In the genomic region with DNA sequence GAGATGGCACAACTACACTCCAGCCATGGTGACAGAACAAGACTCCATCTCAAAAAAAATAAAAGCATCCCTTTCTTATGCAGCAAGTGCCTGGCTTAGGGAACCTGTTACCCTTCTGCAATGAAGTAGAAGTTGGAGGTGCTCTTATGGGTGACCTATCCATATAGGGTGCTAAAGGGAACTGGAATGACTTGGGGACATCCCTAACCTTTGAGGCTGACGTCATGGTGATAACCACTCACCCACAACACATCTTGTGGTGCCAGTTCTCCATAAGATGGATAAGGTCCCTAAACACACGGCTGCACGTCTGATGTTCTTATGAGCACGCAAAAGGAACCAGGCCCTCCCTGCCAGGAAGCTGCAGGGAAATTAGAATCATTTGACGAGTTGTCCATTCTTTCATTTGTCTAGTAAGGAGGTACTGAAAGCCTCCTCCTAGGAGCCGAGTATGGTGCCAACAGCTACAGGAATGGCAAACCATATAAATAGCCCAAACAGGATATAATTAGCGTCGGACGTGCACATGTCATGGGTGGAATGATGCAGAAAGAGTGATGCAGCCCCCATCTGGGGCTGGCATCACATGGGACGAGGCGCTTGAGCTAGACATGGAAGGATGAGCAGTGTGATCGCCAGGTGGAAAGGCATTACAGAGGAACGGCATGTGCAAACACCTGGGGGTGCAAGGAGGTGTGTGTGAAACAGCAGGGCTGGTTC, we compare ENCODE assay signal across 15 cellular contexts.
"Had no signal": no experiment of that assay in that cellular context is flagged by ENCODE, and none has a peak within 500 bp of the region (broad histone marks: within the 10 kb centered on the region; RNA-seq: fewer than 3 reads in every experiment).

No MANE protein-coding gene starts in this region.

- H3K4me1 ChIP-seq: parathyroid adenoma had no signal

- H3K9me3 ChIP-seq: body of pancreas, tibial artery had no signal

- H3K36me3 ChIP-seq: neural progenitor cell, tibial artery had no signal

- H3K79me2 ChIP-seq: parathyroid adenoma had no signal

- H2AFZ ChIP-seq: neural progenitor cell, parathyroid adenoma had no signal

- ATAC-seq: body of pancreas, left colon had no signal

- H3K4me3 ChIP-seq: body of pancreas, neural progenitor cell, tibial artery had no signal

- FAIRE-seq: small intestine had no signal

- H3K27me3 ChIP-seq: body of pancreas, neural progenitor cell had no signal

- H3K9ac ChIP-seq: neural progenitor cell, parathyroid adenoma had no signal

- H3K36me3 Mint-ChIP-seq: immature natural killer cell, neural progenitor cell had no signal

- H3K4me3 Mint-ChIP-seq: activated CD4-positive, alpha-beta T cell treated with anti-CD3 and anti-CD28 coated beads, Interleukin-2, amount 10 ng/mL, durations not matched to agents 24 days and 14 days; activated T-helper 1 cell treated with anti-CD3 and anti-CD28 coated beads, Interleukin-12 subunit alpha, Interleukin-12 subunit beta, Interleukin-2, Interleukin-4 antibody, amounts not matched to agents 30 ng/mL and 10 ng/mL and 1 ng/mL, durations not matched to agents 14 hours and 24 hours and 36 hours; immature natural killer cell; neural progenitor cell had no signal

- H3K4me1 Mint-ChIP-seq: immature natural killer cell had no signal

- H3K9me3 Mint-ChIP-seq: activated CD4-positive, alpha-beta T cell treated with anti-CD3 and anti-CD28 coated beads, Interleukin-2, amount 10 ng/mL, durations not matched to agents 24 days and 14 days; activated T-helper 1 cell treated with anti-CD3 and anti-CD28 coated beads, Interleukin-12 subunit alpha, Interleukin-12 subunit beta, Interleukin-2, Interleukin-4 antibody, amounts not matched to agents 30 ng/mL and 10 ng/mL and 1 ng/mL, durations not matched to agents 14 hours and 24 hours and 36 hours; immature natural killer cell; neural progenitor cell had no signal

- H3K4me2 ChIP-seq: neural progenitor cell had no signal

- H3K27ac ChIP-seq: neural progenitor cell, parathyroid adenoma, tibial artery had no signal

- DNase-seq: activated CD4-positive, alpha-beta T cell treated with anti-CD3 and anti-CD28 coated beads, Interleukin-2, amount 10 ng/mL, durations not matched to agents 24 days and 14 days; activated naive CD4-positive, alpha-beta T cell treated with anti-CD3 and anti-CD28 coated beads, Interleukin-2, amount 50 U/mL, for 16 hours; amniotic stem cell; body of pancreas; cerebellar nuclear complex; immature natural killer cell; left colon; mesenchymal stem cell; retina; T1000; tibial artery had no signal

- H3K27ac Mint-ChIP-seq: activated CD4-positive, alpha-beta T cell treated with anti-CD3 and anti-CD28 coated beads, Interleukin-2, amount 10 ng/mL, durations not matched to agents 24 days and 14 days; activated T-helper 1 cell treated with anti-CD3 and anti-CD28 coated beads, Interleukin-12 subunit alpha, Interleukin-12 subunit beta, Interleukin-2, Interleukin-4 antibody, amounts not matched to agents 30 ng/mL and 10 ng/mL and 1 ng/mL, durations not matched to agents 14 hours and 24 hours and 36 hours; immature natural killer cell; neural progenitor cell had no signal
